Comparison of ENCODE assay signal across 10 cellular contexts in genomic region chr2:101820519-101820918, GRCh38.
A peak's percentile ranks its signal among the peaks of the same experiment; 100 is the strongest.
DNase-seq lines count a peak whose midpoint lies in the region; ATAC-seq and TF ChIP-seq lines count a peak whose summit lies in the region.
"Had no signal": no experiment of that assay in that cellular context is flagged by ENCODE, and none has a peak within 500 bp of the region (broad histone marks: within the 10 kb centered on the region; RNA-seq: fewer than 3 reads in every experiment).

No MANE protein-coding gene starts in this region.

- no peaks in the 10 kb centered on the region for H3K27me3 Mint-ChIP-seq in activated naive CD4-positive, alpha-beta T cell treated with anti-CD3 and anti-CD28 coated beads, Interleukin-2, amount 10 ng/mL, durations not matched to agents 7 days and 5 days

- CTCF ChIA-PET in activated naive CD4-positive, alpha-beta T cell treated with anti-CD3 and anti-CD28 coated beads, Interleukin-2, amount 10 ng/mL, durations not matched to agents 7 days and 5 days (lab: Charles Lee) = no interaction called here

- peak in 1 of 2 donors; percentile 61 for DNase-seq in activated naive CD4-positive, alpha-beta T cell treated with anti-CD3 and anti-CD28 coated beads, Interleukin-2, amount 50 U/mL, for 72 hours (ENCODE audit: low spot score in 2 of 2)
- DNase-seq in activated naive CD4-positive, alpha-beta T cell treated with anti-CD3 and anti-CD28 coated beads, Interleukin-2, amount 10 ng/mL, durations not matched to agents 7 days and 5 days = no peak
- DNase-seq in fibroblast of pulmonary artery (ENCODE audit: low read depth) = peak; percentile 64
- DNase-seq in stromal cell of bone marrow (ENCODE audit: low read depth) = peak; percentile 72
- DNase-seq in effector CD4-positive, alpha-beta T cell = no peak
- DNase-seq in mucosa of descending colon = no peak
- no peak for DNase-seq in T1000 (lab: John Stamatoyannopoulos, UW)
- DNase-seq: amygdala, COR-L47 had no signal

- peaks cover 0 to 14% of the 10 kb centered on the region in 2 donors for H3K36me3 Mint-ChIP-seq in activated naive CD4-positive, alpha-beta T cell treated with anti-CD3 and anti-CD28 coated beads, Interleukin-2, amount 50 U/mL, for 72 hours
- peaks cover 15% of the 10 kb centered on the region for H3K36me3 Mint-ChIP-seq in activated naive CD4-positive, alpha-beta T cell treated with anti-CD3 and anti-CD28 coated beads, Interleukin-2, amount 10 ng/mL, durations not matched to agents 7 days and 5 days

- H3K4me1 Mint-ChIP-seq in activated naive CD4-positive, alpha-beta T cell treated with anti-CD3 and anti-CD28 coated beads, Interleukin-2, amount 10 ng/mL, durations not matched to agents 7 days and 5 days = peaks cover 42% of the 10 kb centered on the region

- TF ChIP-seq CTCF in fibroblast of pulmonary artery (IDR thresholded peaks at IDR 0.05; ENCODE audit: low read length, missing control alignments) (no peak), mucosa of descending colon (IDR thresholded peaks at IDR 0.05) (no peak)

- H3K4me3 Mint-ChIP-seq in activated naive CD4-positive, alpha-beta T cell treated with anti-CD3 and anti-CD28 coated beads, Interleukin-2, amount 10 ng/mL, durations not matched to agents 7 days and 5 days = no peak overlapping the region

- peaks cover 6% of the 10 kb centered on the region for H3K4me1 ChIP-seq in mucosa of descending colon (ENCODE audit: low read depth)

- peak; percentile 40 to 83 for ATAC-seq in activated naive CD4-positive, alpha-beta T cell treated with anti-CD3 and anti-CD28 coated beads, Interleukin-2, amount 50 U/mL, for 72 hours
- peak; percentile 63 for ATAC-seq in SK-N-SH treated with all-trans-retinoic acid at 6 μM for 48 hours
- ATAC-seq in mucosa of descending colon = no peak

- no peak overlapping the region for H3K4me3 ChIP-seq in fibroblast of pulmonary artery (replicated peaks; ENCODE audit: low read depth, low read length)
- H3K4me3 ChIP-seq in mucosa of descending colon = no peak overlapping the region

- intact Hi-C loops in mucosa of descending colon (cut with DNase I, micrococcal nuclease) = no loop called here

- no peaks in the 10 kb centered on the region for H3K9me3 ChIP-seq in mucosa of descending colon

- H3K36me3 ChIP-seq in mucosa of descending colon (ENCODE audit: low read depth) = no peaks in the 10 kb centered on the region

- no peak overlapping the region for H3K27ac Mint-ChIP-seq in activated naive CD4-positive, alpha-beta T cell treated with anti-CD3 and anti-CD28 coated beads, Interleukin-2, amount 50 U/mL, for 72 hours
- H3K27ac Mint-ChIP-seq in activated naive CD4-positive, alpha-beta T cell treated with anti-CD3 and anti-CD28 coated beads, Interleukin-2, amount 10 ng/mL, durations not matched to agents 7 days and 5 days = no peak overlapping the region

- no peaks in the 10 kb centered on the region for H3K9me3 Mint-ChIP-seq in activated naive CD4-positive, alpha-beta T cell treated with anti-CD3 and anti-CD28 coated beads, Interleukin-2, amount 50 U/mL, for 72 hours
- no peaks in the 10 kb centered on the region for H3K9me3 Mint-ChIP-seq in activated naive CD4-positive, alpha-beta T cell treated with anti-CD3 and anti-CD28 coated beads, Interleukin-2, amount 10 ng/mL, durations not matched to agents 7 days and 5 days

TF ChIP-seq in SK-N-SH treated with all-trans-retinoic acid at 6 μM for 48 hours, 23 proteins besides CTCF, POLR2A, EP300 and RAD21:
- TF ChIP-seq PPARA (CRISPR knock-in tag; IDR thresholded peaks at IDR 0.05; ENCODE audit: borderline replicate concordance) (no peak), POU6F1 (CRISPR knock-in tag; IDR thresholded peaks at IDR 0.05; ENCODE audit: borderline replicate concordance, low read depth) (no peak), ZNF565 (CRISPR knock-in tag; conservative IDR thresholded peaks at IDR 0.05; ENCODE audit: low read depth) (no peak), ESRRG (CRISPR knock-in tag; IDR thresholded peaks at IDR 0.05) (no peak), ZFP30 (CRISPR knock-in tag; IDR thresholded peaks at IDR 0.05) (no peak), BACH2 (CRISPR knock-in tag; IDR thresholded peaks at IDR 0.05; ENCODE audit: borderline replicate concordance) (no peak)

Comparison
In these comparisons a context has a peak if more than half of its experiments do, and no peak if none do; other contexts are left out.
1. DNase-seq: peak in fibroblast of pulmonary artery (single experiment) and stromal cell of bone marrow (single experiment); none in activated naive CD4-positive, alpha-beta T cell treated with anti-CD3 and anti-CD28 coated beads, Interleukin-2, amount 10 ng/mL, durations not matched to agents 7 days and 5 days (single experiment), effector CD4-positive, alpha-beta T cell (single experiment), mucosa of descending colon (0 of 3) and T1000 (single experiment).